14 cellular contexts compared by ENCODE assay signal in the genomic region with DNA sequence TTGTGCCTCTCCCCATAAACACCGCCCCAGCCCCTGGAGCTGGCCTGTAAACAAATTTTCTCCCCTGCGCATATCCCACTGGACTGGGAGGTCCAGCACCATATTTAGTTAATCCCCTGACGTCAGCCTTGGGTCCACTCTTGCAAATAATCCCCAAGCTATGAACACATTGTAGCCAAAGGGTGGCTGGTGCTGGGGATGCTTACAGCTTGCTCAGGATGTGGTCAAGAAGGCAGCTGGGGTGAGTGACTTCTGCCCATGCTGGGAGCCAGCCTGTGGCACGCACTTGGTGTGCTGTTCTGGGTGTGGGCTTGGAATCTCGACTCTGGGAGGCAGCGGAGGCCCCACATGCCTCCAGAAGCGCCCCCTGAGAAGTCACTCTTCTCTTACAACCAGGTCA. TPM values are rescaled to one million over a fixed set of nuclear protein-coding genes. Genes with fewer than 3 reads are reported as not detected.
A peak's percentile ranks its signal among the peaks of the same experiment; 100 is the strongest.
DNase-seq lines count a peak whose midpoint lies in the region; ATAC-seq and TF ChIP-seq lines count a peak whose summit lies in the region.
"Had no signal": no experiment of that assay in that cellular context is flagged by ENCODE, and none has a peak within 500 bp of the region (broad histone marks: within the 10 kb centered on the region; RNA-seq: fewer than 3 reads in every experiment).

No MANE protein-coding gene starts in this region.

- no peak for ATAC-seq in Right ventricle myocardium inferior
- no peak for ATAC-seq in upper lobe of right lung

- peak overlapping the region; percentile 92 for H3K27ac ChIP-seq in left ventricle myocardium inferior (replicated peaks)
- peak overlapping the region; percentile 78 for H3K27ac ChIP-seq in upper lobe of right lung
- peak overlapping the region in 1 of 4 donors; percentile 57 for H3K27ac ChIP-seq in Peyer's patch
- H3K27ac ChIP-seq: BLaER1, epithelial cell of prostate, PC-9, WERI-Rb-1 had no signal

- no peak overlapping the region for H3K27ac Mint-ChIP-seq in activated naive CD4-positive, alpha-beta T cell treated with anti-CD3 and anti-CD28 coated beads, Interleukin-2, amount 10 ng/mL, durations not matched to agents 7 days and 5 days
- H3K27ac Mint-ChIP-seq: activated naive CD4-positive, alpha-beta T cell treated with anti-CD3 and anti-CD28 coated beads, Interleukin-2, amount 50 U/mL, for 24 hours had no signal

- intact Hi-C loops in left ventricle myocardium inferior (cut with micrococcal nuclease), result no loop called here
- intact Hi-C loops in Right ventricle myocardium inferior (cut with DNase I), result no loop called here
- intact Hi-C loops in upper lobe of right lung (cut with DNase I), result no loop called here

- H3K4me1 ChIP-seq in left ventricle myocardium inferior (peaks cover 88% of the 10 kb centered on the region), upper lobe of right lung (peaks cover 74% of the 10 kb centered on the region), Peyer's patch (peaks cover 0 to 25% (median 0%) of the 10 kb centered on the region in 4 donors)

- no peak overlapping the region for H3K4me3 Mint-ChIP-seq in activated naive CD4-positive, alpha-beta T cell treated with anti-CD3 and anti-CD28 coated beads, Interleukin-2, amount 10 ng/mL, durations not matched to agents 7 days and 5 days
- H3K4me3 Mint-ChIP-seq: activated naive CD4-positive, alpha-beta T cell treated with anti-CD3 and anti-CD28 coated beads, Interleukin-2, amount 50 U/mL, for 24 hours had no signal

- no peaks in the 10 kb centered on the region for H3K9me3 ChIP-seq in left ventricle myocardium inferior (replicated peaks)
- no peaks in the 10 kb centered on the region for H3K9me3 ChIP-seq in upper lobe of right lung
- H3K9me3 ChIP-seq in Peyer's patch, result no peaks in the 10 kb centered on the region
- H3K9me3 ChIP-seq: BLaER1 had no signal

- H3K36me3 ChIP-seq in left ventricle myocardium inferior (no peaks in the 10 kb centered on the region), upper lobe of right lung (no peaks in the 10 kb centered on the region), Peyer's patch (no peaks in the 10 kb centered on the region)
- H3K36me3 ChIP-seq: BLaER1, WERI-Rb-1 had no signal

- H3K4me1 Mint-ChIP-seq in activated naive CD4-positive, alpha-beta T cell treated with anti-CD3 and anti-CD28 coated beads, Interleukin-2, amount 10 ng/mL, durations not matched to agents 7 days and 5 days, result peaks cover 2% of the 10 kb centered on the region

- H3K27me3 ChIP-seq in left ventricle myocardium inferior (ENCODE audit: low read depth) (no peaks in the 10 kb centered on the region), upper lobe of right lung (no peaks in the 10 kb centered on the region), Peyer's patch (no peaks in the 10 kb centered on the region)

- CTCF ChIA-PET in activated naive CD4-positive, alpha-beta T cell treated with anti-CD3 and anti-CD28 coated beads, Interleukin-2, amount 10 ng/mL, durations not matched to agents 7 days and 5 days (lab: Charles Lee), result interaction anchor here (0.6 kb wide), 1 partner anchor 363 kb away, joined by 4 read pairs; no protein-coding TSS in a partner anchor

- H3K9me3 Mint-ChIP-seq in activated naive CD4-positive, alpha-beta T cell treated with anti-CD3 and anti-CD28 coated beads, Interleukin-2, amount 10 ng/mL, durations not matched to agents 7 days and 5 days, result no peaks in the 10 kb centered on the region
- H3K9me3 Mint-ChIP-seq: activated naive CD4-positive, alpha-beta T cell treated with anti-CD3 and anti-CD28 coated beads, Interleukin-2, amount 50 U/mL, for 24 hours had no signal

- DNase-seq in left ventricle myocardium inferior (no peak), Right ventricle myocardium inferior (ENCODE audit: missing footprints) (no peak), amniotic stem cell (lab: John Stamatoyannopoulos, UW) (peak; percentile 77), iris pigment epithelial cell (ENCODE audit: low read depth) (peak; percentile 26), upper lobe of right lung (no peak), cerebellar cortex (ENCODE audit: low spot score) (no peak), Peyer's patch (no peak)
- no peak for DNase-seq in activated naive CD4-positive, alpha-beta T cell treated with anti-CD3 and anti-CD28 coated beads, Interleukin-2, amount 10 ng/mL, durations not matched to agents 7 days and 5 days
- DNase-seq: PC-9; stimulated activated naive CD4-positive, alpha-beta T cell treated with Interleukin-2 at 50 U/mL for 16 hours; WERI-Rb-1 had no signal

- no peaks in the 10 kb centered on the region for H3K36me3 Mint-ChIP-seq in activated naive CD4-positive, alpha-beta T cell treated with anti-CD3 and anti-CD28 coated beads, Interleukin-2, amount 10 ng/mL, durations not matched to agents 7 days and 5 days
- H3K36me3 Mint-ChIP-seq: activated naive CD4-positive, alpha-beta T cell treated with anti-CD3 and anti-CD28 coated beads, Interleukin-2, amount 50 U/mL, for 24 hours had no signal

- no peak for TF ChIP-seq POLR2A in Peyer's patch (IDR thresholded peaks at IDR 0.05)

- H3K4me3 ChIP-seq in left ventricle myocardium inferior (no peak overlapping the region), upper lobe of right lung (no peak overlapping the region), Peyer's patch (no peak overlapping the region)
- H3K4me3 ChIP-seq: BLaER1, PC-9 had no signal

- H3K27me3 Mint-ChIP-seq in activated naive CD4-positive, alpha-beta T cell treated with anti-CD3 and anti-CD28 coated beads, Interleukin-2, amount 10 ng/mL, durations not matched to agents 7 days and 5 days, result peaks cover 46% of the 10 kb centered on the region

- TF ChIP-seq CTCF in left ventricle myocardium inferior (IDR thresholded peaks at IDR 0.05; ENCODE audit: borderline replicate concordance), result no peak
- TF ChIP-seq CTCF in upper lobe of right lung (IDR thresholded peaks at IDR 0.05), result no peak
- TF ChIP-seq CTCF in Peyer's patch (IDR thresholded peaks at IDR 0.05), result no peak

RNA-seq across cellular contexts. Expression of a gene that starts 32.1 kb away (rescaled TPM):
- total RNA-seq in left ventricle myocardium inferior (5.7 TPM), Right ventricle myocardium inferior (10.6 TPM), upper lobe of right lung (29.1 TPM), Peyer's patch (10 to 100 TPM in 1 of 4 donors, 1 to 10 TPM in 3; 1.1 to 18.2 (median 4.1) TPM)
- total RNA-seq: PC-9 had no signal

Comparison
In these comparisons a context has a peak if more than half of its experiments do, and no peak if none do; other contexts are left out.
1. DNase-seq: peak in amniotic stem cell (single experiment) and iris pigment epithelial cell (single experiment); none in left ventricle myocardium inferior (single experiment), Right ventricle myocardium inferior (single experiment), upper lobe of right lung (single experiment), cerebellar cortex (single experiment), Peyer's patch (0 of 3) and activated naive CD4-positive, alpha-beta T cell treated with anti-CD3 and anti-CD28 coated beads, Interleukin-2, amount 10 ng/mL, durations not matched to agents 7 days and 5 days (single experiment).